18 cellular contexts compared by ENCODE assay signal in the genomic region with DNA sequence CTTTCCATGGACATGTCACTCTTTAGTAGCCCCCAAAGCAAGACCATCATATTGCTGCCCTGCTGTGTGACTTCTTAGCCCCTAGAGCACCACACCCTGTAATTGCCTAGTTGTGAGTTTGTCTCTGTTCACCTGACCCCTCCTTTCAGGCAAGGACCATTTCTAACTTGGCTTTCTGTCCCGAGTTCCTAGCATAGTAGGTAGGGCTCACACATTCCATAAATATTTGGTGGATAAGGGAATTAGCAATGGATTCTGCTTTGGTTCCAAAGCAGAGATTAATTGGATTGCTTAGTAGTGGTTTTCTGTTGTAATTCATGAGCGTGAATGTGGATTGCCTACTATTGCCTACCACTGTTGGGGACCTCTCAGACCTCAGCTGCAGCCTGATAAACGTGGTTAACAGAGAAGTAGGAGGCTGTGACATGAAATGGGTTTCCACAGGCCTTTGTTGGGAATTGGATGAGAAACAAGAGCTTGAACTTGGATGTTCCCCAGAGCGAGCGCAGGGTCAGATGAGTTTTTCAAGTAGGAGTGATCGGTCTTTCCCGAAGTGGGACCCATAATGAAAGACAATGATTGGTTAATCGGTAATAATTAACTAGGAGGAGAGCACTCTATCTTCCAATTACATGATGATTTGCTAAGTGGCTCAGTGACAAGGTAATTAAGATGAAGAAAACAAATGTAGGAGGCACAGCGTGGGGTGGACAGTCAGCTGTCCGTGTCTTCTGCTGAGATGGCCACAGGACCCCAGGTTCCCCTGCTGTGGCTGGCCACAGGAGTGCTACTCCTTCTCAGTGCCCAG. TPM values are rescaled to one million over a fixed set of nuclear protein-coding genes. Genes with fewer than 3 reads are reported as not detected.
"Had no signal": no experiment of that assay in that cellular context is flagged by ENCODE, and none has a peak within 500 bp of the region (broad histone marks: within the 10 kb centered on the region; RNA-seq: fewer than 3 reads in every experiment).

No MANE protein-coding gene starts in this region.

- ATAC-seq: mucosa of descending colon; naive thymus-derived CD8-positive, alpha-beta T cell; stimulated activated naive CD8-positive, alpha-beta T cell treated with anti-CD3 and anti-CD28 coated beads, Interleukin-15, amount 100 ng/mL, for 72 hours had no signal

- H3K9me3 Mint-ChIP-seq: central memory CD8-positive, alpha-beta T cell had no signal

- H3K27ac ChIP-seq: prostate gland, testis had no signal

- H3K27ac Mint-ChIP-seq: activated B cell treated with CpG ODN at 0.5 μM for 24 hours; activated CD4-positive, alpha-beta T cell treated with anti-CD3 and anti-CD28 coated beads, Interleukin-2, amount 10 ng/mL, durations not matched to agents 7 days and 5 days; activated naive CD4-positive, alpha-beta T cell treated with anti-CD3 and anti-CD28 coated beads, Interleukin-2, amount 10 ng/mL, durations not matched to agents 7 days and 5 days; activated T-helper 2 cell treated with anti-CD3 and anti-CD28 coated beads, Interferon-gamma antibody, Interleukin-2, Interleukin-4, amounts not matched to agents 10 μg/mL and 5 μg/mL and 100 μg/mL, durations not matched to agents 14 hours and 24 hours and 36 hours; brain; dendritic cell treated with granulocyte-macrophage colony-stimulating factor and Interleukin-4, amounts not matched to agents 40 ng/mL and 50 ng/mL, for 4 days; naive thymus-derived CD8-positive, alpha-beta T cell; T-helper 1 cell treated with Interleukin-12 subunit alpha and Interleukin-12 subunit beta and Interleukin-4 antibody, amounts not matched to agents 30 μg/mL and 1 μg/mL, for 36 hours had no signal

- DNase-seq: activated B cell treated with CpG ODN at 0.5 μM for 24 hours; activated CD4-positive, alpha-beta T cell treated with anti-CD3 and anti-CD28 coated beads, Interleukin-2, amount 10 ng/mL, durations not matched to agents 7 days and 5 days; activated CD8-positive, alpha-beta memory T cell treated with anti-CD3 and anti-CD28 coated beads for 24 hours; activated naive CD4-positive, alpha-beta T cell treated with anti-CD3 and anti-CD28 coated beads, Interleukin-2, amount 10 ng/mL, durations not matched to agents 7 days and 5 days; mucosa of descending colon; naive thymus-derived CD8-positive, alpha-beta T cell; stimulated activated CD4-positive, alpha-beta T cell treated with anti-CD3 and anti-CD28 coated beads, Interleukin-4, amount 100 ng/mL, for 24 hours; stimulated activated naive CD8-positive, alpha-beta T cell treated with anti-CD3 and anti-CD28 coated beads, Interleukin-15, amount 100 ng/mL, for 72 hours; testis had no signal

- H3K4me3 ChIP-seq: mucosa of descending colon, prostate gland, testis had no signal

- H3K9me3 ChIP-seq: prostate gland, testis had no signal

- H3K36me3 Mint-ChIP-seq: activated naive CD4-positive, alpha-beta T cell treated with anti-CD3 and anti-CD28 coated beads, Interleukin-2, amount 10 ng/mL, durations not matched to agents 7 days and 5 days; brain had no signal

- H3K36me3 ChIP-seq: prostate gland had no signal

- H3K4me3 Mint-ChIP-seq: activated B cell treated with CpG ODN at 0.5 μM for 24 hours; activated CD4-positive, alpha-beta T cell treated with anti-CD3 and anti-CD28 coated beads, Interleukin-2, amount 10 ng/mL, durations not matched to agents 7 days and 5 days; activated naive CD4-positive, alpha-beta T cell treated with anti-CD3 and anti-CD28 coated beads, Interleukin-2, amount 10 ng/mL, durations not matched to agents 7 days and 5 days; brain; central memory CD8-positive, alpha-beta T cell; dendritic cell treated with granulocyte-macrophage colony-stimulating factor and Interleukin-4, amounts not matched to agents 40 ng/mL and 50 ng/mL, for 4 days; naive thymus-derived CD8-positive, alpha-beta T cell; stimulated activated naive CD8-positive, alpha-beta T cell treated with anti-CD3 and anti-CD28 coated beads, Interleukin-15, amount 100 ng/mL, for 72 hours; T-helper 1 cell treated with Interleukin-12 subunit alpha and Interleukin-12 subunit beta and Interleukin-4 antibody, amounts not matched to agents 30 μg/mL and 1 μg/mL, for 36 hours had no signal

- H3K27me3 ChIP-seq: testis had no signal

- H3K4me1 Mint-ChIP-seq: activated B cell treated with CpG ODN at 0.5 μM for 24 hours; activated CD4-positive, alpha-beta T cell treated with anti-CD3 and anti-CD28 coated beads, Interleukin-2, amount 10 ng/mL, durations not matched to agents 7 days and 5 days; activated naive CD4-positive, alpha-beta T cell treated with anti-CD3 and anti-CD28 coated beads, Interleukin-2, amount 10 ng/mL, durations not matched to agents 7 days and 5 days; brain; central memory CD8-positive, alpha-beta T cell; naive thymus-derived CD8-positive, alpha-beta T cell; stimulated activated naive CD8-positive, alpha-beta T cell treated with anti-CD3 and anti-CD28 coated beads, Interleukin-15, amount 100 ng/mL, for 72 hours had no signal

- H3K4me1 ChIP-seq: prostate gland, testis had no signal

RNA-seq across cellular contexts. Expression of a gene that starts 13.4 kb away (rescaled TPM):
- total RNA-seq: activated B cell treated with CpG ODN at 0.5 μM for 24 hours; activated CD4-positive, alpha-beta T cell treated with anti-CD3 and anti-CD28 coated beads, Interleukin-2, amount 10 ng/mL, durations not matched to agents 7 days and 5 days; activated T-helper 2 cell treated with anti-CD3 and anti-CD28 coated beads, Interferon-gamma antibody, Interleukin-2, Interleukin-4, amounts not matched to agents 10 μg/mL and 5 μg/mL and 100 μg/mL, durations not matched to agents 14 hours and 24 hours and 36 hours; epithelial cell of proximal tubule; lung microvascular endothelial cell; naive thymus-derived CD8-positive, alpha-beta T cell had no signal
- polyA plus RNA-seq: naive thymus-derived CD8-positive, alpha-beta T cell had no signal

RNA-seq across cellular contexts. Expression of a gene that starts 17.8 kb away (rescaled TPM):
- total RNA-seq: activated B cell treated with CpG ODN at 0.5 μM for 24 hours; activated CD4-positive, alpha-beta T cell treated with anti-CD3 and anti-CD28 coated beads, Interleukin-2, amount 10 ng/mL, durations not matched to agents 7 days and 5 days; activated T-helper 2 cell treated with anti-CD3 and anti-CD28 coated beads, Interferon-gamma antibody, Interleukin-2, Interleukin-4, amounts not matched to agents 10 μg/mL and 5 μg/mL and 100 μg/mL, durations not matched to agents 14 hours and 24 hours and 36 hours; epithelial cell of proximal tubule; lung microvascular endothelial cell; naive thymus-derived CD8-positive, alpha-beta T cell; testis had no signal
- polyA plus RNA-seq: adipose tissue; naive thymus-derived CD8-positive, alpha-beta T cell had no signal

RNA-seq across cellular contexts. Expression of a gene that starts 28.1 kb away (rescaled TPM):
- total RNA-seq: activated B cell treated with CpG ODN at 0.5 μM for 24 hours; activated CD4-positive, alpha-beta T cell treated with anti-CD3 and anti-CD28 coated beads, Interleukin-2, amount 10 ng/mL, durations not matched to agents 7 days and 5 days; activated T-helper 2 cell treated with anti-CD3 and anti-CD28 coated beads, Interferon-gamma antibody, Interleukin-2, Interleukin-4, amounts not matched to agents 10 μg/mL and 5 μg/mL and 100 μg/mL, durations not matched to agents 14 hours and 24 hours and 36 hours; epithelial cell of proximal tubule; lung microvascular endothelial cell; naive thymus-derived CD8-positive, alpha-beta T cell; prostate gland; testis had no signal
- polyA plus RNA-seq: adipose tissue; naive thymus-derived CD8-positive, alpha-beta T cell had no signal

RNA-seq across cellular contexts. Expression of a gene that starts 31.5 kb away (rescaled TPM):
- total RNA-seq: activated B cell treated with CpG ODN at 0.5 μM for 24 hours; activated CD4-positive, alpha-beta T cell treated with anti-CD3 and anti-CD28 coated beads, Interleukin-2, amount 10 ng/mL, durations not matched to agents 7 days and 5 days; activated T-helper 2 cell treated with anti-CD3 and anti-CD28 coated beads, Interferon-gamma antibody, Interleukin-2, Interleukin-4, amounts not matched to agents 10 μg/mL and 5 μg/mL and 100 μg/mL, durations not matched to agents 14 hours and 24 hours and 36 hours; epithelial cell of proximal tubule; lung microvascular endothelial cell; naive thymus-derived CD8-positive, alpha-beta T cell had no signal
- polyA plus RNA-seq: naive thymus-derived CD8-positive, alpha-beta T cell had no signal

RNA-seq across cellular contexts. Expression of a gene that starts 34.0 kb away (rescaled TPM):
- total RNA-seq: activated B cell treated with CpG ODN at 0.5 μM for 24 hours; activated CD4-positive, alpha-beta T cell treated with anti-CD3 and anti-CD28 coated beads, Interleukin-2, amount 10 ng/mL, durations not matched to agents 7 days and 5 days; activated T-helper 2 cell treated with anti-CD3 and anti-CD28 coated beads, Interferon-gamma antibody, Interleukin-2, Interleukin-4, amounts not matched to agents 10 μg/mL and 5 μg/mL and 100 μg/mL, durations not matched to agents 14 hours and 24 hours and 36 hours; epithelial cell of proximal tubule; lung microvascular endothelial cell; naive thymus-derived CD8-positive, alpha-beta T cell had no signal
- polyA plus RNA-seq: naive thymus-derived CD8-positive, alpha-beta T cell had no signal
